ENCODE assay signal across 1 cellular context in genomic region chr11:67355023-67355793, GRCh38.
TF ChIP-seq lines count a peak whose summit lies in the region.

No MANE protein-coding gene starts in this region.

TF ChIP-seq in GM23338, 12 proteins besides CTCF, POLR2A, EP300 and RAD21:
- TF ChIP-seq ZNF462 (CRISPR knock-in tag; IDR thresholded peaks at IDR 0.05) (no peak), ZNF331 (CRISPR knock-in tag; IDR thresholded peaks at IDR 0.05; ENCODE audit: low read depth) (no peak), JUNB (IDR thresholded peaks at IDR 0.05; ENCODE audit: unreplicated experiment) (no peak), POLR2AphosphoS5 (IDR thresholded peaks at IDR 0.05; ENCODE audit: low read depth) (no peak), STAT1 (IDR thresholded peaks at IDR 0.05; ENCODE audit: unreplicated experiment) (no peak), REST (IDR thresholded peaks at IDR 0.05; ENCODE audit: unreplicated experiment) (no peak), EZH2phosphoT487 (IDR thresholded peaks at IDR 0.05; ENCODE audit: unreplicated experiment) (no peak), ZNF114 (CRISPR knock-in tag; IDR thresholded peaks at IDR 0.05) (no peak), ETS1 (IDR thresholded peaks at IDR 0.05) (no peak), EZH2 (IDR thresholded peaks at IDR 0.05; ENCODE audit: low read depth, unreplicated experiment) (no peak), CREB1 (CRISPR knock-in tag; IDR thresholded peaks at IDR 0.05; ENCODE audit: low read depth) (no peak), NANOG (IDR thresholded peaks at IDR 0.05; ENCODE audit: borderline replicate concordance) (no peak)
